In the genomic region with DNA sequence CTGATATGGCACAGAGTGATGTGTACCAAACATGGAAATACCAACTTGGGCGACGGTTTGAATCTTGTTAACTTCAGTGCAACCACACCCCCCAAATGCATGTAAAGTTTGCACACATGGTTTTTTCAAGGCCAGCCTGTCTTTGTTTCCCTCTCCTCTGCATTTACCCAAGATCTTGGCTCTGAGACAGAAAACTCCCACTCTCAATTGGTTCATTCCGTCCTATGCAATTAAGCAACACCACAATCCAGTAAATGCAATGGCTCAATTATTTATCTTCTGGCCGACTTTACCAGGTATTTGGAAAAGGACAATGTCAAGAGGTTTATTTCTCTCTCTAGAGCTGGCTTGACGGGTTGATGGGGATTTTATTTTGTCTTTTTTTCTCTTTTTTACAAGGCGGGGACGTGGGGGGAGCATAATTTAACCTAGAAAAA, we compare ENCODE assay signal across 8 cellular contexts. TPM values are rescaled to one million over a fixed set of nuclear protein-coding genes. Genes with fewer than 3 reads are reported as not detected.
A peak's percentile ranks its signal among the peaks of the same experiment; 100 is the strongest.
DNase-seq lines count a peak whose midpoint lies in the region; ATAC-seq and TF ChIP-seq lines count a peak whose summit lies in the region.

No MANE protein-coding gene starts in this region.

- H3K4me3 Mint-ChIP-seq in nephron progenitor cell = peak overlapping the region; percentile 95

- DNase-seq in H7 (no peak), SK-MEL-5 (ENCODE audit: low read depth, low spot score) (peak; percentile 43), epidermal melanocyte (ENCODE audit: insufficient read length, low spot score) (peak; percentile 25), nephron progenitor cell (no peak)

- peak overlapping the region; percentile 94 for H3K4me3 ChIP-seq in H7 (ENCODE audit: insufficient read depth, low read depth, low read length)

- H3K36me3 ChIP-seq in H7 (replicated peaks; ENCODE audit: control insufficient read depth, insufficient read depth, low read length) = no peaks in the 10 kb centered on the region

- H3K27ac Mint-ChIP-seq in nephron progenitor cell = no peak overlapping the region

- ATAC-seq in HG03108 (IDR thresholded peaks at IDR 0.05; ENCODE audit: unreplicated experiment) (no peak), GM18907 (IDR thresholded peaks at IDR 0.05; ENCODE audit: unreplicated experiment) (no peak), GM21526 (IDR thresholded peaks at IDR 0.05; ENCODE audit: low FRiP score, unreplicated experiment) (no peak)

- no peak for TF ChIP-seq CTCF in 22Rv1 (IDR thresholded peaks at IDR 0.05)
- TF ChIP-seq CTCF in nephron progenitor cell (IDR thresholded peaks at IDR 0.05) = no peak

- H3K27ac ChIP-seq in 22Rv1 = peak overlapping the region; percentile 40

- H3K27me3 ChIP-seq in H7 (ENCODE audit: control insufficient read depth, insufficient read depth, low read length) = no peaks in the 10 kb centered on the region

- H3K9me3 Mint-ChIP-seq in nephron progenitor cell = no peaks in the 10 kb centered on the region

- in situ Hi-C loops in SK-MEL-5 (cut with HindIII; ENCODE audit: low pct_unique_long_range_greater_than_20kb, low sequenced_read_pairs) = no loop called here

- peaks cover 7% of the 10 kb centered on the region for H3K36me3 Mint-ChIP-seq in nephron progenitor cell (ENCODE audit: low read depth)

- peaks cover 32% of the 10 kb centered on the region for H3K4me1 Mint-ChIP-seq in nephron progenitor cell

- peaks cover 5% of the 10 kb centered on the region for H3K27me3 Mint-ChIP-seq in nephron progenitor cell (ENCODE audit: low read depth, poor library complexity)

RNA-seq across cellular contexts. Expression of a gene that starts 1.0 kb away (rescaled TPM):
- total RNA-seq in H7 (2014; rRNA removed; shearing (Covaris generic)) = 54.6 and 101 TPM in 2 replicates
- total RNA-seq in SK-MEL-5 (2014; rRNA removed; shearing (Covaris generic)) = 99.5 and 103 TPM in 2 replicates
- 141 and 176 TPM in 2 replicates for polyA plus RNA-seq in SK-MEL-5 (2015; cell fraction: cytosol; rRNA removed)
- 117 and 121 TPM in 2 replicates for polyA plus RNA-seq in SK-MEL-5 (2015; cell fraction: nucleus; rRNA removed)

RNA-seq across cellular contexts. Expression of a gene that starts 35.8 kb away (rescaled TPM):
- total RNA-seq in H7 (2014; rRNA removed; shearing (Covaris generic)) = 18.6 and 26.9 TPM in 2 replicates
- total RNA-seq in SK-MEL-5 (2014; rRNA removed; shearing (Covaris generic)) = 10.0 and 11.2 TPM in 2 replicates
- 7.4 and 11.9 TPM in 2 replicates for polyA plus RNA-seq in SK-MEL-5 (2015; cell fraction: cytosol; rRNA removed)
- 0.49 and 1.6 TPM in 2 replicates for polyA plus RNA-seq in SK-MEL-5 (2015; cell fraction: nucleus; rRNA removed)

Comparison
In these comparisons a context has a peak if more than half of its experiments do, and no peak if none do; other contexts are left out.
1. DNase-seq: peak in SK-MEL-5 (single experiment) and epidermal melanocyte (single experiment); none in H7 (single experiment) and nephron progenitor cell (single experiment).